32 cellular contexts compared by ENCODE assay signal in genomic region chr7:138435231-138435919, GRCh38.
"Had no signal": no experiment of that assay in that cellular context is flagged by ENCODE, and none has a peak within 500 bp of the region (broad histone marks: within the 10 kb centered on the region; RNA-seq: fewer than 3 reads in every experiment).

No MANE protein-coding gene starts in this region.

- H3K4me1 ChIP-seq: adrenal gland, body of pancreas, gastroesophageal sphincter, right atrium auricular region, stomach, thyroid gland, upper lobe of left lung, vagina had no signal

- FAIRE-seq: TTC549 had no signal

- DNase-seq: activated CD4-positive, alpha-beta T cell treated with anti-CD3 and anti-CD28 coated beads for 48 hours; activated CD4-positive, alpha-beta T cell treated with anti-CD3 and anti-CD28 coated beads, Interleukin-2, amount 50 U/mL, for 48 hours; activated CD8-positive, alpha-beta memory T cell treated with anti-CD3 and anti-CD28 coated beads for 24 hours; activated effector memory CD4-positive, alpha-beta T cell treated with Interleukin-2 at 50 U/mL for 16 hours; activated naive CD4-positive, alpha-beta T cell treated with Interleukin-2 at 50 U/mL for 16 hours; adrenal gland; aorta; body of pancreas; dorsolateral prefrontal cortex; effector memory CD4-positive, alpha-beta T cell; islet precursor cell; left cardiac atrium; midbrain; naive thymus-derived CD4-positive, alpha-beta T cell; occipital lobe; stimulated activated CD4-positive, alpha-beta T cell treated with anti-CD3 and anti-CD28 coated beads, Interleukin-15, amount 100 ng/mL, for 24 hours; stimulated activated CD4-positive, alpha-beta T cell treated with anti-CD3 and anti-CD28 coated beads, Interleukin-2, amount 100 ng/mL, for 24 hours; stimulated activated naive B cell treated with anti-CD40 and anti-IgM and Interleukin-4, amounts not matched to agents 10 μg/mL and 1 μg/mL and 100 μg/mL, for 72 hours; stomach; thyroid gland; upper lobe of left lung had no signal

- H3K4me2 ChIP-seq: hepatocyte had no signal

- H3K36me3 Mint-ChIP-seq: memory B cell had no signal

- ATAC-seq: activated CD4-positive, CD25-positive, alpha-beta regulatory T cell treated with anti-CD3 and anti-CD28 coated beads, Interleukin-2, amount 50 U/mL, for 24 hours; body of pancreas; gastroesophageal sphincter; left cardiac atrium; naive thymus-derived CD4-positive, alpha-beta T cell; stimulated activated naive B cell treated with anti-CD40 and anti-IgM and Interleukin-4, amounts not matched to agents 10 μg/mL and 1 μg/mL and 100 μg/mL, for 72 hours had no signal

- H3K27ac Mint-ChIP-seq: activated naive CD8-positive, alpha-beta T cell; memory B cell; naive thymus-derived CD4-positive, alpha-beta T cell; stimulated activated naive B cell treated with anti-CD40 and anti-IgM and Interleukin-4, amounts not matched to agents 10 μg/mL and 1 μg/mL and 100 μg/mL, for 72 hours had no signal

- H3K4me1 Mint-ChIP-seq: memory B cell; naive thymus-derived CD4-positive, alpha-beta T cell; neural crest cell; stimulated activated naive B cell treated with anti-CD40 and anti-IgM and Interleukin-4, amounts not matched to agents 10 μg/mL and 1 μg/mL and 100 μg/mL, for 72 hours had no signal

- H3K4me3 Mint-ChIP-seq: activated naive CD8-positive, alpha-beta T cell; memory B cell; naive thymus-derived CD4-positive, alpha-beta T cell; neural crest cell; stimulated activated naive B cell treated with anti-CD40 and anti-IgM and Interleukin-4, amounts not matched to agents 10 μg/mL and 1 μg/mL and 100 μg/mL, for 72 hours had no signal

- H3K27me3 Mint-ChIP-seq: activated naive CD8-positive, alpha-beta T cell had no signal

- H3K79me2 ChIP-seq: hepatocyte had no signal

- H3K4me3 ChIP-seq: adrenal gland, body of pancreas, coronary artery, dorsolateral prefrontal cortex, gastroesophageal sphincter, hepatocyte, right atrium auricular region, stomach, thyroid gland, upper lobe of left lung, vagina had no signal

- H3K9me3 ChIP-seq: adrenal gland, thyroid gland, vagina had no signal

- H3K27ac ChIP-seq: adrenal gland, body of pancreas, coronary artery, dorsolateral prefrontal cortex, gastroesophageal sphincter, hepatocyte, right atrium auricular region, stomach, thyroid gland, upper lobe of left lung, vagina, VCaP had no signal

- H2AFZ ChIP-seq: hepatocyte had no signal

- H3K27me3 ChIP-seq: adrenal gland, body of pancreas, gastroesophageal sphincter, hepatocyte, right atrium auricular region, stomach, thyroid gland, upper lobe of left lung, vagina had no signal

- H3K36me3 ChIP-seq: adrenal gland, gastroesophageal sphincter, right atrium auricular region, stomach, thyroid gland, upper lobe of left lung, vagina had no signal
